Comparison of ENCODE assay signal across 12 cellular contexts in genomic region chr5:78586251-78586650, GRCh38.
A peak's percentile ranks its signal among the peaks of the same experiment; 100 is the strongest.
DNase-seq lines count a peak whose midpoint lies in the region; TF ChIP-seq lines count a peak whose summit lies in the region.
"Had no signal": no experiment of that assay in that cellular context is flagged by ENCODE, and none has a peak within 500 bp of the region (broad histone marks: within the 10 kb centered on the region; RNA-seq: fewer than 3 reads in every experiment).

No MANE protein-coding gene starts in this region.

- peak overlapping the region; percentile 76 for H3K27ac ChIP-seq in mesenchymal stem cell (ENCODE audit: low read length, poor library complexity, severe bottlenecking)
- H3K27ac ChIP-seq in effector memory CD4-positive, alpha-beta T cell (ENCODE audit: insufficient read depth, low read length, poor library complexity, severe bottlenecking): no peak overlapping the region
- H3K27ac ChIP-seq: ovary had no signal

- H4K8ac ChIP-seq in mesenchymal stem cell (ENCODE audit: low read length): no peak overlapping the region

- DNase-seq in Ammon's horn (ENCODE audit: low spot score) (peak; percentile 77), MG63 (peak; percentile 94), astrocyte of the spinal cord (ENCODE audit: low read depth, low spot score) (peak; percentile 98), mesenchymal stem cell (peak; percentile 98), NCI-H446 (lab: John Stamatoyannopoulos, UW) (no peak), NCI-H146 (lab: John Stamatoyannopoulos, UW) (no peak), medulla oblongata (ENCODE audit: extremely low spot score) (no peak)
- DNase-seq in effector memory CD4-positive, alpha-beta T cell: no peak
- DNase-seq: effector CD8-positive, alpha-beta T cell; NCI-H1417; ovary; stomach had no signal

- no peak overlapping the region for H3K4me3 ChIP-seq in MG63
- no peak overlapping the region for H3K4me3 ChIP-seq in astrocyte of the spinal cord (ENCODE audit: low read depth, low read length)
- peak overlapping the region in 1 of 2 experiments; percentile 45 for H3K4me3 ChIP-seq in mesenchymal stem cell (ENCODE audit: insufficient read depth in 1 of 2, low read depth in 1 of 2, low read length in 2 of 2)
- H3K4me3 ChIP-seq in effector memory CD4-positive, alpha-beta T cell (ENCODE audit: insufficient read depth, low read depth, low read length, poor library complexity, severe bottlenecking): no peak overlapping the region
- H3K4me3 ChIP-seq: ovary, stomach had no signal

- in situ Hi-C loops in astrocyte of the spinal cord (cut with HindIII; ENCODE audit: low sequenced_read_pairs): no loop called here

- peak overlapping the region in 1 of 2 experiments; percentile 69 for H3K18ac ChIP-seq in mesenchymal stem cell (ENCODE audit: low read depth in 1 of 2, low read length in 2 of 2)

- H2AK5ac ChIP-seq in mesenchymal stem cell (ENCODE audit: low read length, severe bottlenecking): no peak overlapping the region

- peak overlapping the region in 1 of 2 experiments; percentile 74 for H2BK12ac ChIP-seq in mesenchymal stem cell (ENCODE audit: low read length in 2 of 2)

- H3K4me2 ChIP-seq in mesenchymal stem cell (ENCODE audit: low read length, poor library complexity, severe bottlenecking): no peak overlapping the region

- no peak overlapping the region for H4K91ac ChIP-seq in mesenchymal stem cell (ENCODE audit: low read length)

- H3K27me3 ChIP-seq in MG63 (no peaks in the 10 kb centered on the region), mesenchymal stem cell (ENCODE audit: control insufficient read depth in 1 of 2, insufficient read depth in 1 of 2, low read length in 2 of 2) (no peaks in the 10 kb centered on the region)
- no peaks in the 10 kb centered on the region for H3K27me3 ChIP-seq in effector memory CD4-positive, alpha-beta T cell (replicated peaks; ENCODE audit: control insufficient read depth, insufficient read depth, low read length, poor library complexity, severe bottlenecking)
- H3K27me3 ChIP-seq: ovary, stomach had no signal

- TF ChIP-seq CTCF in astrocyte of the spinal cord (IDR thresholded peaks at IDR 0.05; ENCODE audit: low read depth, low read length): no peak

- peaks cover 6% of the 10 kb centered on the region for H3K36me3 ChIP-seq in MG63
- peaks cover 0 to 5% of the 10 kb centered on the region in 2 experiments for H3K36me3 ChIP-seq in mesenchymal stem cell (ENCODE audit: control insufficient read depth in 1 of 2, insufficient read depth in 2 of 2, low read depth in 1 of 2, low read length in 2 of 2)
- H3K36me3 ChIP-seq in effector memory CD4-positive, alpha-beta T cell (ENCODE audit: control insufficient read depth, insufficient read depth, low read length): no peaks in the 10 kb centered on the region
- H3K36me3 ChIP-seq: ovary, stomach had no signal

- H3K79me1 ChIP-seq in mesenchymal stem cell (replicated peaks; ENCODE audit: low read length, poor library complexity, severe bottlenecking): peaks cover 3% of the 10 kb centered on the region

- H3K9ac ChIP-seq in mesenchymal stem cell (ENCODE audit: low read length): peak overlapping the region; percentile 76

- 5% methylated on average over 6 of the region's 6 CpGs for WGBS in mesenchymal stem cell

- H2BK120ac ChIP-seq in mesenchymal stem cell (ENCODE audit: low read depth, low read length): no peak overlapping the region

- H2BK5ac ChIP-seq in mesenchymal stem cell (ENCODE audit: low read depth, low read length, poor library complexity, severe bottlenecking): no peak overlapping the region

- no peak overlapping the region for H3K23ac ChIP-seq in mesenchymal stem cell (ENCODE audit: low read length in 2 of 2)

- no peaks in the 10 kb centered on the region for H3K9me3 ChIP-seq in MG63
- H3K9me3 ChIP-seq in mesenchymal stem cell (ENCODE audit: control insufficient read depth, low read length): no peaks in the 10 kb centered on the region
- no peaks in the 10 kb centered on the region for H3K9me3 ChIP-seq in effector memory CD4-positive, alpha-beta T cell (ENCODE audit: control insufficient read depth, low read length)
- H3K9me3 ChIP-seq: ovary, stomach had no signal

- H3K14ac ChIP-seq in mesenchymal stem cell (ENCODE audit: low read length in 2 of 2): no peak overlapping the region

- no peak overlapping the region for H2AFZ ChIP-seq in mesenchymal stem cell (ENCODE audit: low read depth, low read length)

- H3K4ac ChIP-seq in mesenchymal stem cell (ENCODE audit: low read depth in 1 of 2, low read length in 2 of 2): peak overlapping the region in 1 of 2 experiments; percentile 59

- peaks cover 6% of the 10 kb centered on the region for H3K4me1 ChIP-seq in mesenchymal stem cell (ENCODE audit: control insufficient read depth, insufficient read depth, low read depth, low read length)
- H3K4me1 ChIP-seq in effector memory CD4-positive, alpha-beta T cell (ENCODE audit: control insufficient read depth, insufficient read depth, low read length, poor library complexity, severe bottlenecking): no peaks in the 10 kb centered on the region

- no peak overlapping the region for H2BK15ac ChIP-seq in mesenchymal stem cell (ENCODE audit: low read depth, poor library complexity, severe bottlenecking)

Comparison
In these comparisons a context has a peak if more than half of its experiments do, and no peak if none do; other contexts are left out.
1. DNase-seq: peak in Ammon's horn (single experiment), MG63 (single experiment), astrocyte of the spinal cord (single experiment) and mesenchymal stem cell (single experiment); none in NCI-H446 (0 of 2), NCI-H146 (single experiment), medulla oblongata (single experiment) and effector memory CD4-positive, alpha-beta T cell (0 of 3).